22 cellular contexts compared by ENCODE assay signal in the genomic region with DNA sequence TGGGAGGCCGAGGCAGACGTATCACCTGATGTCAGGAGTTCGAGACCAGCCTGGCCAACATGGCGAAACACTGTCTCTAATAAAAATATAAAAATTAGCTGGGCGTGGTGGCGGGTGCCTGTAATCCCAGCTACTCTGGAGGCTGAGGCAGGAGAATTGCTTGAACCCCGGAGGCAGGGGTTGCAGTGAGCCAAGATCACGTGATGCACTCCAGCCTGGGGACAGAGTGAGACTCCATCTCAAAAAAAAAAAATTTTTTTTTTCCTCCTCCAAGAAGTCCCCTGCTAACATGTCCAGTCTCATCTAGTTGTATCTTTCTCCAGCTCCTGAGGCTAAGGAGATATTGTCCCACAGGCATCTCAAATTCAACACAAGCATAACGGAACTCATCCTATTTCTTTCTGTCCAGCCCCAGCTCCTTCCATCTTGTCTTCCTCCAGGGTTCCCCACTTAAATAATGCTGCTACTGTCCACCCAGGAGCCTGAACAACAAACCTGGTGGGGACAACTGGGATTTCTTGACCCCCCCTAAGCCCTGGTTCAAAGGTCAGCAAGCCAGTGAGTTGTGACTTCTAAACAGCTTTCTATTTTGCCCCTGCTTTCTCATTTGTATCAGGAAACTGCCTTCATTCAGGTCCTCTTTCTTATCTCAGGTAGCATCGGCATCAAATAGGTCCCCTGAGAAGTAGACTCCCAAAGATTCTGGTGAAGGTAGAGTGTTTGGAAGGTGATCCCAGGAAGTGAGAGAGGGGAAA. TPM values are rescaled to one million over a fixed set of nuclear protein-coding genes. Genes with fewer than 3 reads are reported as not detected.
DNase-seq lines count a peak whose midpoint lies in the region; ATAC-seq, FAIRE-seq and TF ChIP-seq lines count a peak whose summit lies in the region.
"Had no signal": no experiment of that assay in that cellular context is flagged by ENCODE, and none has a peak within 500 bp of the region (broad histone marks: within the 10 kb centered on the region; RNA-seq: fewer than 3 reads in every experiment).

No MANE protein-coding gene starts in this region.

- TF ChIP-seq CTCF in DND-41 (IDR thresholded peaks at IDR 0.05; ENCODE audit: borderline replicate concordance, extremely low read depth, low read length, poor library complexity, severe bottlenecking), result no peak
- TF ChIP-seq CTCF in K562 (IDR thresholded peaks at IDR 0.05 in 2 of 3, conservative IDR thresholded peaks at IDR 0.05 in 1 of 3; ENCODE audit: insufficient read depth in 2 of 3, low read depth in 1 of 3, low read length in 3 of 3), result no peak
- TF ChIP-seq CTCF in neural crest cell (conservative IDR thresholded peaks at IDR 0.05), result no peak

- POLR2A ChIA-PET in K562 (lab: Yijun Ruan, JAX), result no interaction called here

- TF ChIP-seq EP300 in K562 (IDR thresholded peaks at IDR 0.05; ENCODE audit: low read length), result no peak

- in situ Hi-C loops in K562 (cut with MboI), result no loop called here

- peak overlapping the region; percentile 73 for H2AFZ ChIP-seq in DND-41 (ENCODE audit: low read depth, low read length)
- no peak overlapping the region for H2AFZ ChIP-seq in K562 (ENCODE audit: low read depth, low read length)

- ATAC-seq in DND-41 (ENCODE audit: insufficient read depth, low read depth), result no peak
- no peak for ATAC-seq in K562
- ATAC-seq in GM21390 (IDR thresholded peaks at IDR 0.05; ENCODE audit: unreplicated experiment), result no peak
- ATAC-seq: GM23338 had no signal

- H3K4me1 ChIP-seq in BLaER1, result peaks cover 34% of the 10 kb centered on the region
- H3K4me1 ChIP-seq in DND-41 (ENCODE audit: insufficient read depth, low read length), result peaks cover 30% of the 10 kb centered on the region
- peaks cover 4 to 15% of the 10 kb centered on the region in 2 experiments; a peak in 4 of 5 replicates for H3K4me1 ChIP-seq in K562 (replicated peaks in 1 of 2; ENCODE audit: control insufficient read depth in 2 of 2, insufficient read depth in 2 of 2, low read length in 2 of 2)

- DNase-seq in DND-41 (no peak), K562 (ENCODE audit: extremely low read depth in 1 of 4, low spot score in 3 of 4) (no peak), neural crest cell (ENCODE audit: low read depth, low spot score) (no peak), NCI-H2081 (lab: John Stamatoyannopoulos, UW) (no peak), NCI-H2196 treated with DMSO at 0.1 percent for 48 hours (lab: John Stamatoyannopoulos, UW; ENCODE audit: unreplicated experiment) (no peak), RCC 7860 (ENCODE audit: low spot score) (no peak)
- DNase-seq: ACHN; CD8-positive, alpha-beta memory T cell; COR-L47; DMS 273 treated with DMSO at 0.1 percent for 48 hours; DMS53; HCEC 1CT; IMR-90; KG1 had no signal

- H3K4me1 Mint-ChIP-seq in neural crest cell, result peaks cover 23% of the 10 kb centered on the region

- H3K27ac Mint-ChIP-seq in neural crest cell (ENCODE audit: unreplicated experiment), result no peak overlapping the region
- H3K27ac Mint-ChIP-seq: GM23338 had no signal

- H3K9me3 ChIP-seq in BLaER1 (no peaks in the 10 kb centered on the region), DND-41 (ENCODE audit: insufficient read depth, low read length, severe bottlenecking) (no peaks in the 10 kb centered on the region), K562 (replicated peaks; ENCODE audit: control insufficient read depth, insufficient read depth, low read depth, low read length) (no peaks in the 10 kb centered on the region)

- H3K9me3 Mint-ChIP-seq in neural crest cell, result no peaks in the 10 kb centered on the region
- H3K9me3 Mint-ChIP-seq: CD8-positive, alpha-beta memory T cell; GM23338 had no signal

- H3K36me3 Mint-ChIP-seq in neural crest cell (ENCODE audit: low read depth), result no peaks in the 10 kb centered on the region

- peaks cover 16% of the 10 kb centered on the region for H3K27me3 Mint-ChIP-seq in neural crest cell (ENCODE audit: low read depth)

- H3K27me3 ChIP-seq in BLaER1 (no peaks in the 10 kb centered on the region), DND-41 (ENCODE audit: insufficient read depth, low read length, poor library complexity) (no peaks in the 10 kb centered on the region), K562 (ENCODE audit: control insufficient read depth in 2 of 2, insufficient read depth in 2 of 2, low read length in 2 of 2) (peaks cover 4 to 8% of the 10 kb centered on the region in 2 experiments; a peak in 4 of 5 replicates)

- no peak overlapping the region for H3K4me3 ChIP-seq in BLaER1
- no peak overlapping the region for H3K4me3 ChIP-seq in DND-41 (ENCODE audit: low read depth in 1 of 2, low read length in 2 of 2)
- H3K4me3 ChIP-seq in K562, result no peak overlapping the region
- H3K4me3 ChIP-seq: GM23338 had no signal

- no peak for TF ChIP-seq POLR2A in K562 (conservative IDR thresholded peaks at IDR 0.05)

- peaks cover 2% of the 10 kb centered on the region for H4K20me1 ChIP-seq in BLaER1
- H4K20me1 ChIP-seq in DND-41 (ENCODE audit: insufficient read depth, low read length), result peaks cover 2% of the 10 kb centered on the region; the same call in 1 of the 2 replicates
- no peaks in the 10 kb centered on the region for H4K20me1 ChIP-seq in K562 (replicated peaks; ENCODE audit: control insufficient read depth, insufficient read depth, low read length)

- H3K36me3 ChIP-seq in BLaER1, result no peaks in the 10 kb centered on the region
- no peaks in the 10 kb centered on the region for H3K36me3 ChIP-seq in DND-41 (ENCODE audit: insufficient read depth, low read length)
- H3K36me3 ChIP-seq in K562 (ENCODE audit: control insufficient read depth, insufficient read depth, low read length), result no peaks in the 10 kb centered on the region

- TF ChIP-seq RAD21 in K562 (CRISPR knock-in tag; conservative IDR thresholded peaks at IDR 0.05 in 1 of 2, IDR thresholded peaks at IDR 0.05 in 1 of 2), result no peak

- WGBS in K562 (ENCODE audit: insufficient coverage, low coverage, missing lambda C conversion rate), result 10% methylated on average over 10 of the region's 10 CpGs

- H3K9ac ChIP-seq in BLaER1, result no peak overlapping the region
- no peak overlapping the region for H3K9ac ChIP-seq in DND-41 (ENCODE audit: low read depth, low read length)
- no peak overlapping the region for H3K9ac ChIP-seq in K562 (ENCODE audit: insufficient read depth in 1 of 2, low read depth in 2 of 2, low read length in 2 of 2)

- intact Hi-C loops in K562 (cut with micrococcal nuclease), result no loop called here

- H3K4me3 Mint-ChIP-seq in neural crest cell, result peak overlapping the region; percentile 18
- H3K4me3 Mint-ChIP-seq: GM23338 had no signal

- no peaks in the 10 kb centered on the region for H3K9me1 ChIP-seq in K562 (ENCODE audit: control insufficient read depth, insufficient read depth, low read length)

- H3K4me2 ChIP-seq in BLaER1 (peak overlapping the region; percentile 87), DND-41 (ENCODE audit: insufficient read depth, low read length) (peak overlapping the region; percentile 11; the same call in 1 of the 2 replicates), K562 (ENCODE audit: insufficient read depth, low read length) (no peak overlapping the region)
- H3K4me2 ChIP-seq: GM23338 had no signal

- BruUV-seq in K562 (replicated peaks; lab: Mats Ljungman, UMichigan), result no TSS peak

- H3K79me2 ChIP-seq in DND-41 (ENCODE audit: insufficient read depth, low read length), result peaks cover 6% of the 10 kb centered on the region
- peaks cover 4% of the 10 kb centered on the region for H3K79me2 ChIP-seq in K562 (ENCODE audit: control insufficient read depth, insufficient read depth, low read length)

- FAIRE-seq in K562 (lab: Jason Lieb, UNC) (no peak), RCC 7860 (lab: Jason Lieb, UNC) (no peak)
- FAIRE-seq: A204.1, G401.6, GM12891, H54 had no signal

- CTCF ChIA-PET in K562 (lab: Yijun Ruan, JAX; ENCODE audit: low intra/inter-chr PET ratio), result no interaction called here

- H3K27ac ChIP-seq in BLaER1, result 0 out of 2 replicates have a peak overlapping the region, but pooled peaks have one; percentile 1
- H3K27ac ChIP-seq in DND-41 (ENCODE audit: low read length), result peak overlapping the region; percentile 45
- H3K27ac ChIP-seq in K562 (ENCODE audit: extremely low read depth, low read depth, low read length), result no peak overlapping the region
- H3K27ac ChIP-seq: HL-60 had no signal

TF ChIP-seq in K562, 482 proteins besides CTCF, POLR2A, EP300 and RAD21 (continues in another document):
- TF ChIP-seq, protein P1, sequence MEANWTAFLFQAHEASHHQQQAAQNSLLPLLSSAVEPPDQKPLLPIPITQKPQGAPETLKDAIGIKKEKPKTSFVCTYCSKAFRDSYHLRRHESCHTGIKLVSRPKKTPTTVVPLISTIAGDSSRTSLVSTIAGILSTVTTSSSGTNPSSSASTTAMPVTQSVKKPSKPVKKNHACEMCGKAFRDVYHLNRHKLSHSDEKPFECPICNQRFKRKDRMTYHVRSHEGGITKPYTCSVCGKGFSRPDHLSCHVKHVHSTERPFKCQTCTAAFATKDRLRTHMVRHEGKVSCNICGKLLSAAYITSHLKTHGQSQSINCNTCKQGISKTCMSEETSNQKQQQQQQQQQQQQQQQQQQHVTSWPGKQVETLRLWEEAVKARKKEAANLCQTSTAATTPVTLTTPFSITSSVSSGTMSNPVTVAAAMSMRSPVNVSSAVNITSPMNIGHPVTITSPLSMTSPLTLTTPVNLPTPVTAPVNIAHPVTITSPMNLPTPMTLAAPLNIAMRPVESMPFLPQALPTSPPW (CRISPR knock-in tag; IDR thresholded peaks at IDR 0.05), result 0 out of 2 replicates have a peak, but pooled peaks have one; percentile 0
- TF ChIP-seq FIP1L1 (IDR thresholded peaks at IDR 0.05; ENCODE audit: low read depth, low read length, poor library complexity, severe bottlenecking) (no peak), MYNN (IDR thresholded peaks at IDR 0.05) (no peak), MYNN (CRISPR knock-in tag; IDR thresholded peaks at IDR 0.05) (no peak), TRIM24 (IDR thresholded peaks at IDR 0.05) (no peak), TRIM28 (IDR thresholded peaks at IDR 0.05) (no peak)

RNA-seq across cellular contexts. Expression of a gene that starts 4.1 kb away (rescaled TPM):
- total RNA-seq in K562 (2011; cell fraction: chromatin; rRNA removed; ENCODE audit: low replicate concordance), result 8.8 and 37.5 TPM in 2 replicates
- 4.5 and 5.9 TPM in 2 replicates for total RNA-seq in K562 (2011; cell fraction: nucleolus; rRNA removed)
- total RNA-seq in K562 (2011; cell fraction: nucleoplasm; rRNA removed), result 6.2 and 9.9 TPM in 2 replicates
- total RNA-seq in K562 (2014; rRNA removed) (7.7 and 7.8 TPM in 2 replicates), K562 (2014; rRNA removed; fragmentation: Illumina TruSeq; extraction: Trizol) (10.6 and 10.7 TPM in 2 replicates), K562 (2015; rRNA removed; fragmentation: Illumina TruSeq; extraction: Trizol) (7.6 and 8.3 TPM in 2 replicates), K562 (2021) (9.6 and 10.9 TPM in 2 replicates), neural crest cell (21.5 and 25.2 TPM in 2 replicates)
- polyA plus RNA-seq in K562 (2011; rRNA removed) (8.8 and 9.7 TPM in 2 replicates), K562 (2014; fragmentation: Illumina TruSeq; extraction: Trizol) (8.7 and 9.1 TPM in 2 replicates), K562 (2014; fragmentation: Nextera tagmentation; extraction: Ambion mirVana) (1 to 10 TPM; 1.6 to 2.1 TPM), K562 (2014; rRNA removed) (7.6 and 18.7 TPM in 2 replicates)
- polyA plus RNA-seq in K562 (2011; cell fraction: cytosol; rRNA removed), result 5.3 and 5.4 TPM in 2 replicates
- 14.6 and 15.6 TPM in 2 replicates for polyA plus RNA-seq in K562 (2011; cell fraction: nucleus; rRNA removed)
- 5.6 and 7.3 TPM in 2 replicates for polyA plus RNA-seq in K562 (2012)
- 8.9 and 9.9 TPM in 2 replicates for polyA minus RNA-seq in K562 (2011; rRNA and poly(A)+ RNA removed)
- polyA minus RNA-seq in K562 (2011; cell fraction: cytosol; rRNA and poly(A)+ RNA removed), result 5.5 and 6.5 TPM in 2 replicates
- polyA minus RNA-seq in K562 (2011; cell fraction: nucleus; rRNA and poly(A)+ RNA removed), result 11.2 and 14.4 TPM in 2 replicates
